In genomic region chr7:89002942-89003618, GRCh38 we compare ENCODE assay signal across 9 cellular contexts.
DNase-seq lines count a peak whose midpoint lies in the region; ATAC-seq and TF ChIP-seq lines count a peak whose summit lies in the region.
"Had no signal": no experiment of that assay in that cellular context is flagged by ENCODE, and none has a peak within 500 bp of the region (broad histone marks: within the 10 kb centered on the region; RNA-seq: fewer than 3 reads in every experiment).

No MANE protein-coding gene starts in this region.

- no peaks in the 10 kb centered on the region for H3K9me3 ChIP-seq in adipocyte (ENCODE audit: control insufficient read depth, low read length)
- no peaks in the 10 kb centered on the region for H3K9me3 ChIP-seq in Caco-2
- H3K9me3 ChIP-seq: pancreas had no signal

- CTCF ChIA-PET in Caco-2 (lab: Charles Lee) = no interaction called here

- intact Hi-C loops in Caco-2 (cut with micrococcal nuclease; ENCODE audit: unreplicated experiment) = no loop called here

- H3K36me3 ChIP-seq in adipocyte (ENCODE audit: control insufficient read depth, insufficient read depth, low read length, severe bottlenecking) (no peaks in the 10 kb centered on the region), Caco-2 (ENCODE audit: control insufficient read depth, insufficient read depth, low read length) (no peaks in the 10 kb centered on the region)
- H3K36me3 ChIP-seq: pancreas had no signal

- H3K4me1 ChIP-seq in adipocyte (ENCODE audit: control insufficient read depth, insufficient read depth, low read length) (peaks cover 32% of the 10 kb centered on the region), Caco-2 (no peaks in the 10 kb centered on the region)

- H3K27ac Mint-ChIP-seq in activated T-cell treated with anti-CD3 and anti-CD28 coated beads, Interleukin-2, amount 50 U/mL, for 72 hours = peak overlapping the region; percentile 86
- H3K27ac Mint-ChIP-seq in stimulated activated naive CD8-positive, alpha-beta T cell treated with anti-CD3 and anti-CD28 coated beads, Interleukin-15, Interleukin-2, amounts not matched to agents 100 ng/mL and 50 ng/mL, for 24 hours = peak overlapping the region; percentile 92
- H3K27ac Mint-ChIP-seq in Caco-2 (ENCODE audit: unreplicated experiment) = no peak overlapping the region
- no peak overlapping the region for H3K27ac Mint-ChIP-seq in mesothelial cell of epicardium

- peak overlapping the region; percentile 80 for H3K4me3 ChIP-seq in adipocyte (ENCODE audit: low read length)
- H3K4me3 ChIP-seq in Caco-2 (ENCODE audit: low read depth, low read length) = no peak overlapping the region

- BruUV-seq in Caco-2 (replicated peaks; lab: Mats Ljungman, UMichigan) = no TSS peak

- H3K27me3 ChIP-seq in adipocyte (replicated peaks; ENCODE audit: control insufficient read depth, insufficient read depth, low read length) = no peaks in the 10 kb centered on the region
- no peaks in the 10 kb centered on the region for H3K27me3 ChIP-seq in Caco-2 (replicated peaks; ENCODE audit: control insufficient read depth, insufficient read depth, low read length)
- H3K27me3 ChIP-seq: pancreas had no signal

- DNase-seq in activated T-cell treated with anti-CD3 and anti-CD28 coated beads, Interleukin-2, amount 50 U/mL, for 72 hours = no peak
- DNase-seq in activated T-cell treated with anti-CD3 and anti-CD28 coated beads, Interleukin-2, amount 50 U/mL, for 1 hour = no peak
- DNase-seq in adipocyte (ENCODE audit: low read depth) (peak; percentile 18), NCI-H1048 (lab: John Stamatoyannopoulos, UW) (no peak), Caco-2 (no peak), mesothelial cell of epicardium (ENCODE audit: low spot score in 2 of 2, unreplicated experiment in 2 of 2) (no peak)
- DNase-seq: pancreas had no signal

- no peak for TF ChIP-seq CTCF in Caco-2 (IDR thresholded peaks at IDR 0.05; ENCODE audit: insufficient read depth in 1 of 2, low read depth in 1 of 2, low read length in 1 of 2, severe bottlenecking in 1 of 2, unreplicated experiment in 1 of 2)
- no peak for TF ChIP-seq CTCF in mesothelial cell of epicardium (IDR thresholded peaks at IDR 0.05; ENCODE audit: unreplicated experiment)

- H3K9ac ChIP-seq in adipocyte (ENCODE audit: low read length) = peak overlapping the region; percentile 74

- peaks cover 28% of the 10 kb centered on the region for H3K4me1 Mint-ChIP-seq in activated T-cell treated with anti-CD3 and anti-CD28 coated beads, Interleukin-2, amount 50 U/mL, for 72 hours (ENCODE audit: low read depth)
- peaks cover 20% of the 10 kb centered on the region for H3K4me1 Mint-ChIP-seq in stimulated activated naive CD8-positive, alpha-beta T cell treated with anti-CD3 and anti-CD28 coated beads, Interleukin-15, Interleukin-2, amounts not matched to agents 100 ng/mL and 50 ng/mL, for 24 hours (ENCODE audit: low read depth)
- H3K4me1 Mint-ChIP-seq in Caco-2 (ENCODE audit: low read depth, unreplicated experiment) = no peaks in the 10 kb centered on the region
- no peaks in the 10 kb centered on the region for H3K4me1 Mint-ChIP-seq in mesothelial cell of epicardium

- peaks cover 13% of the 10 kb centered on the region for H3K27me3 Mint-ChIP-seq in activated T-cell treated with anti-CD3 and anti-CD28 coated beads, Interleukin-2, amount 50 U/mL, for 72 hours (ENCODE audit: low read depth)
- peaks cover 3% of the 10 kb centered on the region for H3K27me3 Mint-ChIP-seq in stimulated activated naive CD8-positive, alpha-beta T cell treated with anti-CD3 and anti-CD28 coated beads, Interleukin-15, Interleukin-2, amounts not matched to agents 100 ng/mL and 50 ng/mL, for 24 hours
- H3K27me3 Mint-ChIP-seq in Caco-2 (ENCODE audit: insufficient read depth, unreplicated experiment) = no peaks in the 10 kb centered on the region
- no peaks in the 10 kb centered on the region for H3K27me3 Mint-ChIP-seq in mesothelial cell of epicardium (ENCODE audit: low read depth)

- ATAC-seq in activated T-cell treated with anti-CD3 and anti-CD28 coated beads, Interleukin-2, amount 50 U/mL, for 72 hours (replicated peaks in 1 of 2) = peak; percentile 82 to 87
- peak; percentile 77 for ATAC-seq in HG03064 (IDR thresholded peaks at IDR 0.05; ENCODE audit: low read depth, unreplicated experiment)

- H3K9me3 Mint-ChIP-seq in activated T-cell treated with anti-CD3 and anti-CD28 coated beads, Interleukin-2, amount 50 U/mL, for 72 hours = no peaks in the 10 kb centered on the region
- no peaks in the 10 kb centered on the region for H3K9me3 Mint-ChIP-seq in stimulated activated naive CD8-positive, alpha-beta T cell treated with anti-CD3 and anti-CD28 coated beads, Interleukin-15, Interleukin-2, amounts not matched to agents 100 ng/mL and 50 ng/mL, for 24 hours
- H3K9me3 Mint-ChIP-seq in Caco-2 (ENCODE audit: unreplicated experiment) = no peaks in the 10 kb centered on the region
- H3K9me3 Mint-ChIP-seq in mesothelial cell of epicardium = no peaks in the 10 kb centered on the region

- no peaks in the 10 kb centered on the region for H3K36me3 Mint-ChIP-seq in activated T-cell treated with anti-CD3 and anti-CD28 coated beads, Interleukin-2, amount 50 U/mL, for 72 hours (ENCODE audit: insufficient read depth in 2 of 2)
- H3K36me3 Mint-ChIP-seq in stimulated activated naive CD8-positive, alpha-beta T cell treated with anti-CD3 and anti-CD28 coated beads, Interleukin-15, Interleukin-2, amounts not matched to agents 100 ng/mL and 50 ng/mL, for 24 hours (ENCODE audit: low read depth) = no peaks in the 10 kb centered on the region
- H3K36me3 Mint-ChIP-seq in Caco-2 (ENCODE audit: insufficient read depth, unreplicated experiment) = no peaks in the 10 kb centered on the region
- no peaks in the 10 kb centered on the region for H3K36me3 Mint-ChIP-seq in mesothelial cell of epicardium

- POLR2A ChIA-PET in Caco-2 (lab: Charles Lee) = no interaction called here

- H3K4me3 Mint-ChIP-seq in activated T-cell treated with anti-CD3 and anti-CD28 coated beads, Interleukin-2, amount 50 U/mL, for 72 hours = peak overlapping the region; percentile 71 to 79
- peak overlapping the region; percentile 76 for H3K4me3 Mint-ChIP-seq in stimulated activated naive CD8-positive, alpha-beta T cell treated with anti-CD3 and anti-CD28 coated beads, Interleukin-15, Interleukin-2, amounts not matched to agents 100 ng/mL and 50 ng/mL, for 24 hours
- H3K4me3 Mint-ChIP-seq in Caco-2 (ENCODE audit: unreplicated experiment) = no peak overlapping the region
- H3K4me3 Mint-ChIP-seq in mesothelial cell of epicardium = no peak overlapping the region

Comparison
In these comparisons a context has a peak if more than half of its experiments do, and no peak if none do; other contexts are left out.
1. H3K27ac Mint-ChIP-seq: peak in activated T-cell treated with anti-CD3 and anti-CD28 coated beads, Interleukin-2, amount 50 U/mL, for 72 hours (single experiment) and stimulated activated naive CD8-positive, alpha-beta T cell treated with anti-CD3 and anti-CD28 coated beads, Interleukin-15, Interleukin-2, amounts not matched to agents 100 ng/mL and 50 ng/mL, for 24 hours (single experiment); none in Caco-2 (single experiment) and mesothelial cell of epicardium (single experiment).
2. H3K4me3 Mint-ChIP-seq: peak in activated T-cell treated with anti-CD3 and anti-CD28 coated beads, Interleukin-2, amount 50 U/mL, for 72 hours (2 of 2) and stimulated activated naive CD8-positive, alpha-beta T cell treated with anti-CD3 and anti-CD28 coated beads, Interleukin-15, Interleukin-2, amounts not matched to agents 100 ng/mL and 50 ng/mL, for 24 hours (single experiment); none in Caco-2 (single experiment) and mesothelial cell of epicardium (single experiment).